In the genomic region with DNA sequence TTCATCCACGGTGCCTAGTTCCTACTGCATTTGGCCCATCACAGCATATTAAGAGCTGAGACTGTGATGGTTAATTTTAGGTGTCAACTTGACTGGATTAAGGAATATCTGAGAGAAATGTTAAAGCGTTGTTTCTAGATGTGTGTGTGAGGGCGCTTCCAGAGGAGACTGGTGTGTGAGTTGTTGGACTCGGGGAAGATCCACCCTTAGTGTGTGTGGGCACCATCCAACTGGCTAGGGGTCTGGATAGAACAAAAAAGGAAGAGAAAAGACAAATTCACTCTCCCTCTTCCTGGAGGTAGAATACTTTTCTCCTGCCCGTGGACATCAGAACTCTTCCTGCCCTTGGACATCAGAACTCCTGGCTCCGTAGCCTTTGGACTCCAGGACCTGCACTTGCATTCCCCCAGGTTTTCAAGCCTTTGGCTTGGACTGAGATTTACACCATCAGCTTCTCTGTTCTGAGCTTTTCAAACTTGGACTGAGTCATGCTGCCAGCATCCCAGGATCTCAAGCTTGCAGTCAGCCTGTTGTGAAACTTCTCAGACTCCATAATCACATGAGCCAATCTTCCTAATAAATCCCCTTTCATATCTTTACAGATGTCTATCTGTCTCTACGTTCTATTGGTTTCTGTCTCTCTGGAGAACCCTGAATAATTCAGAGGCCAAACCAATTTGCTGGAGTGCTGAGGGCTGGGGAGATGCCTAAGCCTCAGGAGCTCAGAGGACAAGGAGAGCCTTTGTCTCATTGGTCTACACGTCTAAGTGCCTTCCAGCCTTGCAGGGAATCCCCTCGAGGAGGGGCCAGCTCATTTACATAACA, we compare ENCODE assay signal across 10 cellular contexts.
A peak's percentile ranks its signal among the peaks of the same experiment; 100 is the strongest.
DNase-seq lines count a peak whose midpoint lies in the region; ATAC-seq, FAIRE-seq and TF ChIP-seq lines count a peak whose summit lies in the region.
"Had no signal": no experiment of that assay in that cellular context is flagged by ENCODE, and none has a peak within 500 bp of the region (broad histone marks: within the 10 kb centered on the region; RNA-seq: fewer than 3 reads in every experiment).

No MANE protein-coding gene starts in this region.

- H3K4me2 ChIP-seq in K562 (ENCODE audit: insufficient read depth, low read length), result no peak overlapping the region

- DNase-seq in H54 (ENCODE audit: insufficient read length, low spot score) (peak; percentile 16), K562 (ENCODE audit: extremely low read depth in 1 of 4, low spot score in 3 of 4) (no peak), left cardiac atrium (peak; percentile 29), sigmoid colon (peak; percentile 79), posterior vena cava (ENCODE audit: low spot score) (no peak), NCI-H1436 (lab: John Stamatoyannopoulos, UW) (no peak)
- DNase-seq in activated T-cell treated with anti-CD3 and anti-CD28 coated beads, Interleukin-2, amount 50 U/mL, for 24 hours, result no peak
- DNase-seq: activated CD4-positive, alpha-beta T cell treated with anti-CD3 and anti-CD28 coated beads, Interleukin-2, amount 50 U/mL, for 48 hours; cerebellar nuclear complex had no signal

- no peak overlapping the region for H3K27ac Mint-ChIP-seq in activated T-cell treated with anti-CD3 and anti-CD28 coated beads, Interleukin-2, amount 50 U/mL, for 24 hours

- H3K9me3 ChIP-seq in K562 (replicated peaks; ENCODE audit: control insufficient read depth, insufficient read depth, low read depth, low read length) (no peaks in the 10 kb centered on the region), sigmoid colon (no peaks in the 10 kb centered on the region)

- no peaks in the 10 kb centered on the region for H3K36me3 Mint-ChIP-seq in activated T-cell treated with anti-CD3 and anti-CD28 coated beads, Interleukin-2, amount 50 U/mL, for 24 hours (ENCODE audit: low read depth)

- in situ Hi-C loops in K562 (cut with MboI), result no loop called here

- H2AFZ ChIP-seq in K562 (ENCODE audit: low read depth, low read length), result no peak overlapping the region

- H3K9ac ChIP-seq in K562 (ENCODE audit: insufficient read depth in 1 of 2, low read depth in 2 of 2, low read length in 2 of 2), result no peak overlapping the region

- 2% methylated on average over 9 of the region's 9 CpGs for WGBS in K562 (ENCODE audit: insufficient coverage, low coverage, missing lambda C conversion rate)
- 72 to 75% methylated on average over 9 of the region's 9 CpGs for WGBS in sigmoid colon, 2 donors

- H3K4me1 Mint-ChIP-seq in activated T-cell treated with anti-CD3 and anti-CD28 coated beads, Interleukin-2, amount 50 U/mL, for 24 hours (ENCODE audit: low read depth), result no peaks in the 10 kb centered on the region

- CTCF ChIA-PET in K562 (lab: Yijun Ruan, JAX; ENCODE audit: low intra/inter-chr PET ratio), result no interaction called here

- no peaks in the 10 kb centered on the region for H3K9me3 Mint-ChIP-seq in activated T-cell treated with anti-CD3 and anti-CD28 coated beads, Interleukin-2, amount 50 U/mL, for 24 hours

- H3K4me3 Mint-ChIP-seq in activated T-cell treated with anti-CD3 and anti-CD28 coated beads, Interleukin-2, amount 50 U/mL, for 24 hours, result no peak overlapping the region

- peak; percentile 68 for FAIRE-seq in H54 (lab: Jason Lieb, UNC)
- no peak for FAIRE-seq in K562 (lab: Jason Lieb, UNC)

- no TSS peak for BruUV-seq in K562 (replicated peaks; lab: Mats Ljungman, UMichigan)

- no peak for TF ChIP-seq CTCF in K562 (IDR thresholded peaks at IDR 0.05 in 2 of 3, conservative IDR thresholded peaks at IDR 0.05 in 1 of 3; ENCODE audit: insufficient read depth in 2 of 3, low read depth in 1 of 3, low read length in 3 of 3)
- TF ChIP-seq CTCF in sigmoid colon (IDR thresholded peaks at IDR 0.05), result no peak

- intact Hi-C loops in K562 (cut with micrococcal nuclease) (no loop called here), left cardiac atrium (cut with DNase I) (no loop called here), sigmoid colon (cut with DNase I) (no loop called here), posterior vena cava (cut with DNase I) (no loop called here)

- TF ChIP-seq EP300 in K562 (IDR thresholded peaks at IDR 0.05; ENCODE audit: low read length), result no peak
- TF ChIP-seq EP300 in sigmoid colon (IDR thresholded peaks at IDR 0.05), result no peak

- H3K27me3 Mint-ChIP-seq in activated T-cell treated with anti-CD3 and anti-CD28 coated beads, Interleukin-2, amount 50 U/mL, for 24 hours, result no peaks in the 10 kb centered on the region

- H3K36me3 ChIP-seq in K562 (ENCODE audit: control insufficient read depth, insufficient read depth, low read length), result no peaks in the 10 kb centered on the region
- no peaks in the 10 kb centered on the region for H3K36me3 ChIP-seq in sigmoid colon

- H3K9me1 ChIP-seq in K562 (ENCODE audit: control insufficient read depth, insufficient read depth, low read length), result no peaks in the 10 kb centered on the region

- H3K79me2 ChIP-seq in K562 (ENCODE audit: control insufficient read depth, insufficient read depth, low read length), result no peaks in the 10 kb centered on the region

- POLR2A ChIA-PET in K562 (lab: Yijun Ruan, JAX), result interaction anchor here (0.6 kb wide), 1 partner anchor 23 kb away, joined by 4 read pairs; no protein-coding TSS in a partner anchor

- H3K27ac ChIP-seq in K562 (ENCODE audit: extremely low read depth, low read depth, low read length), result no peak overlapping the region
- peak overlapping the region in 2 of 4 donors; percentile 15 to 16 for H3K27ac ChIP-seq in sigmoid colon

- no peaks in the 10 kb centered on the region for H4K20me1 ChIP-seq in K562 (replicated peaks; ENCODE audit: control insufficient read depth, insufficient read depth, low read length)

- H3K4me1 ChIP-seq in K562 (replicated peaks in 1 of 2; ENCODE audit: control insufficient read depth in 2 of 2, insufficient read depth in 2 of 2, low read length in 2 of 2) (no peaks in the 10 kb centered on the region), sigmoid colon (peaks cover 0 to 5% (median 0%) of the 10 kb centered on the region in 4 donors)

- no peak overlapping the region for H3K4me3 ChIP-seq in K562
- no peak overlapping the region for H3K4me3 ChIP-seq in sigmoid colon

- peaks cover 4 to 23% of the 10 kb centered on the region in 2 experiments; a peak in 3 of 5 replicates for H3K27me3 ChIP-seq in K562 (ENCODE audit: control insufficient read depth in 2 of 2, insufficient read depth in 2 of 2, low read length in 2 of 2)
- no peaks in the 10 kb centered on the region for H3K27me3 ChIP-seq in sigmoid colon

- no peak for TF ChIP-seq RAD21 in K562 (CRISPR knock-in tag; conservative IDR thresholded peaks at IDR 0.05 in 1 of 2, IDR thresholded peaks at IDR 0.05 in 1 of 2)

- no peak for ATAC-seq in K562
- ATAC-seq in left cardiac atrium, result peak; percentile 76 to 92
- ATAC-seq in HG02798 (IDR thresholded peaks at IDR 0.05; ENCODE audit: poor library complexity, unreplicated experiment), result no peak

- TF ChIP-seq POLR2A in H54 (IDR thresholded peaks at IDR 0.05; ENCODE audit: low read depth, low read length) (no peak), K562 (conservative IDR thresholded peaks at IDR 0.05) (no peak), sigmoid colon (IDR thresholded peaks at IDR 0.05) (no peak)

TF ChIP-seq in K562, 482 proteins besides CTCF, POLR2A, EP300 and RAD21 (continues in another document):
- TF ChIP-seq, protein P1, sequence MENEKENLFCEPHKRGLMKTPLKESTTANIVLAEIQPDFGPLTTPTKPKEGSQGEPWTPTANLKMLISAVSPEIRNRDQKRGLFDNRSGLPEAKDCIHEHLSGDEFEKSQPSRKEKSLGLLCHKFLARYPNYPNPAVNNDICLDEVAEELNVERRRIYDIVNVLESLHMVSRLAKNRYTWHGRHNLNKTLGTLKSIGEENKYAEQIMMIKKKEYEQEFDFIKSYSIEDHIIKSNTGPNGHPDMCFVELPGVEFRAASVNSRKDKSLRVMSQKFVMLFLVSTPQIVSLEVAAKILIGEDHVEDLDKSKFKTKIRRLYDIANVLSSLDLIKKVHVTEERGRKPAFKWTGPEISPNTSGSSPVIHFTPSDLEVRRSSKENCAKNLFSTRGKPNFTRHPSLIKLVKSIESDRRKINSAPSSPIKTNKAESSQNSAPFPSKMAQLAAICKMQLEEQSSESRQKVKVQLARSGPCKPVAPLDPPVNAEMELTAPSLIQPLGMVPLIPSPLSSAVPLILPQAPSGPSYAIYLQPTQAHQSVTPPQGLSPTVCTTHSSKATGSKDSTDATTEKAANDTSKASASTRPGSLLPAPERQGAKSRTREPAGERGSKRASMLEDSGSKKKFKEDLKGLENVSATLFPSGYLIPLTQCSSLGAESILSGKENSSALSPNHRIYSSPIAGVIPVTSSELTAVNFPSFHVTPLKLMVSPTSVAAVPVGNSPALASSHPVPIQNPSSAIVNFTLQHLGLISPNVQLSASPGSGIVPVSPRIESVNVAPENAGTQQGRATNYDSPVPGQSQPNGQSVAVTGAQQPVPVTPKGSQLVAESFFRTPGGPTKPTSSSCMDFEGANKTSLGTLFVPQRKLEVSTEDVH (IDR thresholded peaks at IDR 0.05; ENCODE audit: low read depth, partially characterized antibody), result no peak
- TF ChIP-seq COPS2 (conservative IDR thresholded peaks at IDR 0.05), result no peak
- TF ChIP-seq TBL1XR1 (IDR thresholded peaks at IDR 0.05; ENCODE audit: low read length in 2 of 2), result no peak
- TF ChIP-seq, protein P2, sequence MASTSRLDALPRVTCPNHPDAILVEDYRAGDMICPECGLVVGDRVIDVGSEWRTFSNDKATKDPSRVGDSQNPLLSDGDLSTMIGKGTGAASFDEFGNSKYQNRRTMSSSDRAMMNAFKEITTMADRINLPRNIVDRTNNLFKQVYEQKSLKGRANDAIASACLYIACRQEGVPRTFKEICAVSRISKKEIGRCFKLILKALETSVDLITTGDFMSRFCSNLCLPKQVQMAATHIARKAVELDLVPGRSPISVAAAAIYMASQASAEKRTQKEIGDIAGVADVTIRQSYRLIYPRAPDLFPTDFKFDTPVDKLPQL (IDR thresholded peaks at IDR 0.05; ENCODE audit: extremely low read depth, insufficient read length), result no peak

Comparison
In these comparisons a context has a peak if more than half of its experiments do, and no peak if none do; other contexts are left out.
1. DNase-seq: peak in H54 (single experiment), left cardiac atrium (single experiment) and sigmoid colon (single experiment); none in K562 (0 of 4), posterior vena cava (single experiment), NCI-H1436 (single experiment) and activated T-cell treated with anti-CD3 and anti-CD28 coated beads, Interleukin-2, amount 50 U/mL, for 24 hours (single experiment).
2. ATAC-seq: peak in left cardiac atrium (2 of 2); none in K562 (single experiment) and HG02798 (single experiment).